Comparison of ENCODE assay signal across 9 cellular contexts in genomic region chr12:62785941-62786559, GRCh38.
DNase-seq lines count a peak whose midpoint lies in the region; ATAC-seq and TF ChIP-seq lines count a peak whose summit lies in the region.
"Had no signal": no experiment of that assay in that cellular context is flagged by ENCODE, and none has a peak within 500 bp of the region (broad histone marks: within the 10 kb centered on the region; RNA-seq: fewer than 3 reads in every experiment).

No MANE protein-coding gene starts in this region.

- ATAC-seq in HG02885 (IDR thresholded peaks at IDR 0.05; ENCODE audit: poor library complexity, unreplicated experiment) (no peak), GM21360 (IDR thresholded peaks at IDR 0.05; ENCODE audit: unreplicated experiment) (no peak)

- in situ Hi-C loops in SK-MEL-5 (cut with HindIII; ENCODE audit: low pct_unique_long_range_greater_than_20kb, low sequenced_read_pairs), result loop anchor here (25.0 kb wide), 1 partner anchor 174 kb away; no protein-coding TSS in a partner anchor

- no peak for TF ChIP-seq CTCF in retinal pigment epithelial cell (conservative IDR thresholded peaks at IDR 0.05; ENCODE audit: low read depth, low read length)

- DNase-seq in NK-92 treated with Interleukin-12 subunit alpha and Interleukin-12 subunit beta, amount 100 ng/mL, for 24 hours (lab: John Stamatoyannopoulos, UW), result peak; percentile 31
- DNase-seq in NK-92 (lab: John Stamatoyannopoulos, UW; ENCODE audit: unreplicated experiment) (no peak), SK-MEL-5 (ENCODE audit: low read depth, low spot score) (peak; percentile 29), fibroblast of peridontal ligament (ENCODE audit: extremely low read depth) (peak; percentile 68), retinal pigment epithelial cell (ENCODE audit: low read depth) (peak; percentile 88), SK-N-DZ (ENCODE audit: low spot score) (no peak)

- H3K4me3 ChIP-seq in retinal pigment epithelial cell (ENCODE audit: low read length), result no peak overlapping the region
- H3K4me3 ChIP-seq: BLaER1 had no signal

Comparison
In these comparisons a context has a peak if more than half of its experiments do, and no peak if none do; other contexts are left out.
1. DNase-seq: peak in NK-92 treated with Interleukin-12 subunit alpha and Interleukin-12 subunit beta, amount 100 ng/mL, for 24 hours (single experiment), SK-MEL-5 (single experiment), fibroblast of peridontal ligament (single experiment) and retinal pigment epithelial cell (single experiment); none in NK-92 (single experiment) and SK-N-DZ (single experiment).